8 cellular contexts compared by ENCODE assay signal in genomic region chr1:11907275-11908138, GRCh38. TPM values are rescaled to one million over a fixed set of nuclear protein-coding genes. Genes with fewer than 3 reads are reported as not detected.
DNase-seq lines count a peak whose midpoint lies in the region; ATAC-seq and TF ChIP-seq lines count a peak whose summit lies in the region.

No MANE protein-coding gene starts in this region.

- H3K9me3 Mint-ChIP-seq in endodermal cell = no peaks in the 10 kb centered on the region

- DNase-seq in COR-L47 (lab: John Stamatoyannopoulos, UW) (peak; percentile 94), NT2/D1 (ENCODE audit: low read depth, low spot score) (peak; percentile 84), endodermal cell (peak; percentile 96)
- peak; percentile 94 for DNase-seq in activated CD8-positive, alpha-beta memory T cell treated with anti-CD3 and anti-CD28 coated beads, Interleukin-2, amount 50 U/mL, for 4 hours
- DNase-seq in stimulated activated CD8-positive, alpha-beta memory T cell treated with anti-CD3 and anti-CD28 coated beads, Interleukin-15, amount 100 ng/mL, for 1 hour (ENCODE audit: low read depth) = peak; percentile 63

- H3K36me3 Mint-ChIP-seq in endodermal cell (ENCODE audit: low read depth) = no peaks in the 10 kb centered on the region

- H3K27me3 ChIP-seq in HUES64 (ENCODE audit: insufficient read depth, low read length) (no peaks in the 10 kb centered on the region), NT2/D1 (ENCODE audit: insufficient read depth, insufficient read length) (no peaks in the 10 kb centered on the region), endodermal cell (ENCODE audit: control insufficient read depth, insufficient read depth, low read length, poor library complexity, severe bottlenecking) (no peaks in the 10 kb centered on the region)

- H3K27ac ChIP-seq in HUES64 (ENCODE audit: low read depth, low read length) (peak overlapping the region; percentile 99), endodermal cell (ENCODE audit: low read depth, low read length) (peak overlapping the region; percentile 99), mesodermal cell (ENCODE audit: low read depth, low read length, severe bottlenecking) (peak overlapping the region; percentile 100)

- H3K9ac ChIP-seq in HUES64 (ENCODE audit: low read depth, low read length) = peak overlapping the region; percentile 92
- H3K9ac ChIP-seq in NT2/D1 (ENCODE audit: insufficient read length, low read depth) = peak overlapping the region; percentile 44
- H3K9ac ChIP-seq in endodermal cell (ENCODE audit: extremely low read depth, low read length, poor library complexity, severe bottlenecking) = peak overlapping the region; percentile 92

- no peak overlapping the region for H3K4me3 ChIP-seq in HUES64 (ENCODE audit: low read length)
- H3K4me3 ChIP-seq in NT2/D1 (ENCODE audit: insufficient read length, low read depth) = no peak overlapping the region
- H3K4me3 ChIP-seq in endodermal cell (ENCODE audit: low read length) = no peak overlapping the region
- no peak overlapping the region for H3K4me3 ChIP-seq in mesodermal cell (ENCODE audit: extremely low read depth, insufficient read depth, low read length, poor library complexity, severe bottlenecking)

- 20% methylated on average over 21 of the region's 21 CpGs for WGBS in HUES64
- WGBS in endodermal cell (ENCODE audit: insufficient coverage in 1 of 2, insufficient read length in 1 of 2), 2 experiments = 17 to 22% methylated on average over 17 to 21 of the region's 21 CpGs
- WGBS in mesodermal cell (ENCODE audit: insufficient coverage in 2 of 2), 2 experiments = 9 to 16% methylated on average over 14 of the region's 21 CpGs

- H3K9me3 ChIP-seq in HUES64 (ENCODE audit: insufficient read depth, low read depth, low read length) (no peaks in the 10 kb centered on the region), NT2/D1 (ENCODE audit: insufficient read depth, low read length) (no peaks in the 10 kb centered on the region), endodermal cell (ENCODE audit: control insufficient read depth, low read length) (no peaks in the 10 kb centered on the region), mesodermal cell (ENCODE audit: control insufficient read depth, low read length) (no peaks in the 10 kb centered on the region)

- H3K27ac Mint-ChIP-seq in endodermal cell = peak overlapping the region; percentile 100

- peaks cover 4% of the 10 kb centered on the region; the same call in 1 of the 2 replicates for H3K4me1 ChIP-seq in HUES64 (ENCODE audit: insufficient read depth, low read length)
- H3K4me1 ChIP-seq in NT2/D1 (ENCODE audit: insufficient read depth, insufficient read length) = no peaks in the 10 kb centered on the region
- H3K4me1 ChIP-seq in endodermal cell (ENCODE audit: control insufficient read depth, insufficient read depth, low read length) = no peaks in the 10 kb centered on the region
- H3K4me1 ChIP-seq in mesodermal cell (ENCODE audit: control insufficient read depth, insufficient read depth, low read length, poor library complexity, severe bottlenecking) = no peaks in the 10 kb centered on the region

- H3K36me3 ChIP-seq in HUES64 (ENCODE audit: insufficient read depth, low read length) = no peaks in the 10 kb centered on the region
- H3K36me3 ChIP-seq in NT2/D1 (ENCODE audit: insufficient read depth, insufficient read length, low read length) = no peaks in the 10 kb centered on the region
- H3K36me3 ChIP-seq in endodermal cell (ENCODE audit: control insufficient read depth, insufficient read depth, low read length) = no peaks in the 10 kb centered on the region
- no peaks in the 10 kb centered on the region for H3K36me3 ChIP-seq in mesodermal cell (ENCODE audit: control insufficient read depth, insufficient read depth, low read length)

- peak overlapping the region; percentile 67 for H3K4me3 Mint-ChIP-seq in endodermal cell

- peaks cover 5% of the 10 kb centered on the region for H3K4me1 Mint-ChIP-seq in endodermal cell

- peak; percentile 87 for TF ChIP-seq CTCF in endodermal cell (conservative IDR thresholded peaks at IDR 0.05)

- no peaks in the 10 kb centered on the region for H3K27me3 Mint-ChIP-seq in endodermal cell (ENCODE audit: insufficient read depth)

- ATAC-seq in GM21447 (IDR thresholded peaks at IDR 0.05; ENCODE audit: unreplicated experiment) = peak; percentile 48

RNA-seq across cellular contexts. Expression of gene KIAA2013, which starts 18.7 kb away (rescaled TPM):
- polyA plus RNA-seq in HUES64 (2013, experiment 1 of 2) = 25.1 TPM
- polyA plus RNA-seq in HUES64 (2013, experiment 2 of 2) = 24.4 TPM
- 10 to 100 TPM; 36.2 to 36.7 TPM for total RNA-seq in endodermal cell
- 34.1 TPM for polyA plus RNA-seq in endodermal cell (2013, experiment 1 of 2)
- polyA plus RNA-seq in endodermal cell (2013, experiment 2 of 2) = 32.3 TPM
- polyA plus RNA-seq in mesodermal cell (2013, experiment 1 of 2) = 39.0 TPM
- 33.1 TPM for polyA plus RNA-seq in mesodermal cell (2013, experiment 2 of 2)

RNA-seq across cellular contexts. Expression of gene PLOD1, which starts 27.0 kb away (rescaled TPM):
- 38.4 TPM for polyA plus RNA-seq in HUES64 (2013, experiment 1 of 2)
- polyA plus RNA-seq in HUES64 (2013, experiment 2 of 2) = 43.2 TPM
- total RNA-seq in endodermal cell = 10 to 100 TPM; 71.5 to 81.8 TPM
- polyA plus RNA-seq in endodermal cell (2013, experiment 1 of 2) = 66.4 TPM
- polyA plus RNA-seq in endodermal cell (2013, experiment 2 of 2) = 62.0 TPM
- polyA plus RNA-seq in mesodermal cell (2013, experiment 1 of 2) = 148 TPM
- 133 TPM for polyA plus RNA-seq in mesodermal cell (2013, experiment 2 of 2)

RNA-seq across cellular contexts. Expression of gene NPPB, which starts 48.8 kb away (rescaled TPM):
- 1.4 TPM for polyA plus RNA-seq in HUES64 (2013, experiment 1 of 2)
- polyA plus RNA-seq in HUES64 (2013, experiment 2 of 2) = 1.8 TPM
- total RNA-seq in endodermal cell = 10 to 100 TPM; 45.8 to 51.9 TPM
- 110 TPM for polyA plus RNA-seq in endodermal cell (2013, experiment 1 of 2)
- polyA plus RNA-seq in endodermal cell (2013, experiment 2 of 2) = 184 TPM
- 29.7 TPM for polyA plus RNA-seq in mesodermal cell (2013, experiment 1 of 2)
- 23.1 TPM for polyA plus RNA-seq in mesodermal cell (2013, experiment 2 of 2)

RNA-seq across cellular contexts. Expression of gene NPPA, which starts 59.9 kb away (rescaled TPM):
- polyA plus RNA-seq in HUES64 (2013, experiment 1 of 2) = not detected
- polyA plus RNA-seq in HUES64 (2013, experiment 2 of 2) = not detected
- total RNA-seq in endodermal cell = not detected
- polyA plus RNA-seq in endodermal cell (2013, experiment 1 of 2) = 1.6 TPM
- polyA plus RNA-seq in endodermal cell (2013, experiment 2 of 2) = 3.4 TPM
- 0.74 TPM for polyA plus RNA-seq in mesodermal cell (2013, experiment 1 of 2)
- polyA plus RNA-seq in mesodermal cell (2013, experiment 2 of 2) = 0.40 TPM
